In genomic region chr16:378821-379182, GRCh38 we compare ENCODE assay signal across 22 cellular contexts. TPM values are rescaled to one million over a fixed set of nuclear protein-coding genes. Genes with fewer than 3 reads are reported as not detected.
DNase-seq lines count a peak whose midpoint lies in the region; ATAC-seq, FAIRE-seq and TF ChIP-seq lines count a peak whose summit lies in the region.
"Had no signal": no experiment of that assay in that cellular context is flagged by ENCODE, and none has a peak within 500 bp of the region (broad histone marks: within the 10 kb centered on the region; RNA-seq: fewer than 3 reads in every experiment).

No MANE protein-coding gene starts in this region.

- TF ChIP-seq EP300 in Ishikawa (IDR thresholded peaks at IDR 0.05; ENCODE audit: borderline replicate concordance) (no peak), tibial nerve (IDR thresholded peaks at IDR 0.05) (no peak)

- no peak for TF ChIP-seq RAD21 in Ishikawa (IDR thresholded peaks at IDR 0.05; ENCODE audit: low read depth)

- no peaks in the 10 kb centered on the region for H3K27me3 ChIP-seq in pancreas
- H3K27me3 ChIP-seq in tibial nerve, result no peaks in the 10 kb centered on the region
- H3K27me3 ChIP-seq: esophagus squamous epithelium, gastrocnemius medialis, sigmoid colon, uterus had no signal

- peak overlapping the region; percentile 99 for H3K27ac ChIP-seq in C4-2B
- peak overlapping the region in 3 of 4 donors; percentile 29 to 93 (median 83) for H3K27ac ChIP-seq in pancreas
- H3K27ac ChIP-seq in tibial nerve, result no peak overlapping the region
- H3K27ac ChIP-seq: gastrocnemius medialis, sigmoid colon, uterus had no signal

- H3K9me3 ChIP-seq in pancreas (no peaks in the 10 kb centered on the region), tibial nerve (no peaks in the 10 kb centered on the region)
- H3K9me3 ChIP-seq: esophagus squamous epithelium, gastrocnemius medialis, sigmoid colon, uterus had no signal

- H3K4me1 Mint-ChIP-seq in activated CD8-positive, alpha-beta memory T cell treated with anti-CD3 and anti-CD28 coated beads, Interleukin-2, amount 10 ng/mL, durations not matched to agents 7 days and 5 days, result peaks cover 20% of the 10 kb centered on the region

- peaks cover 0 to 32% (median 3%) of the 10 kb centered on the region in 3 donors for H3K36me3 ChIP-seq in pancreas
- peaks cover 0 to 42% (median 8%) of the 10 kb centered on the region in 3 donors for H3K36me3 ChIP-seq in tibial nerve
- H3K36me3 ChIP-seq: uterus had no signal

- no peaks in the 10 kb centered on the region for H3K9me3 Mint-ChIP-seq in activated CD8-positive, alpha-beta memory T cell treated with anti-CD3 and anti-CD28 coated beads, Interleukin-2, amount 10 ng/mL, durations not matched to agents 7 days and 5 days (ENCODE audit: low read depth)
- H3K9me3 Mint-ChIP-seq: activated T-helper 1 cell treated with anti-CD3 and anti-CD28 coated beads, Interleukin-12 subunit alpha, Interleukin-12 subunit beta, Interleukin-2, Interleukin-4 antibody, amounts not matched to agents 30 ng/mL and 10 ng/mL and 1 ng/mL, durations not matched to agents 14 hours and 24 hours and 36 hours; CD14-positive monocyte had no signal

- no peak for TF ChIP-seq POLR2A in tibial nerve (IDR thresholded peaks at IDR 0.05)

- DNase-seq in epidermal melanocyte (ENCODE audit: insufficient read length, low spot score), result peak; percentile 13
- DNase-seq in pancreas, result peak in 2 of 6 donors; percentile 60 to 87
- DNase-seq in NCI-H2227 treated with DMSO at 0.1 percent for 48 hours (lab: John Stamatoyannopoulos, UW), result no peak
- DNase-seq in activated CD8-positive, alpha-beta memory T cell treated with anti-CD3 and anti-CD28 coated beads, Interleukin-2, amount 10 ng/mL, durations not matched to agents 7 days and 5 days, result no peak
- no peak for DNase-seq in tibial nerve (ENCODE audit: low spot score in 2 of 2)
- DNase-seq in effector CD8-positive, alpha-beta T cell (lab: John Stamatoyannopoulos, UW), result no peak
- DNase-seq: activated CD4-positive, alpha-beta T cell treated with anti-CD3 and anti-CD28 coated beads for 48 hours; effector CD4-positive, alpha-beta T cell; esophagus squamous epithelium; gastrocnemius medialis; KG1; MV-4-11; NCI-H1694 treated with DMSO at 0.1 percent for 48 hours; sigmoid colon; uterus had no signal

- no peak for FAIRE-seq in pancreas (lab: Jason Lieb, UNC)
- FAIRE-seq: H54, TTC549 had no signal

- intact Hi-C loops in pancreas (cut with DNase I), result no loop called here

- H3K4me1 ChIP-seq in pancreas (peaks cover 9 to 18% (median 17%) of the 10 kb centered on the region in 3 donors), tibial nerve (peaks cover 0 to 43% (median 13%) of the 10 kb centered on the region in 4 donors)
- H3K4me1 ChIP-seq: uterus had no signal

- peaks cover 1% of the 10 kb centered on the region for H3K36me3 Mint-ChIP-seq in activated CD8-positive, alpha-beta memory T cell treated with anti-CD3 and anti-CD28 coated beads, Interleukin-2, amount 10 ng/mL, durations not matched to agents 7 days and 5 days

- peaks cover 5% of the 10 kb centered on the region for H3K27me3 Mint-ChIP-seq in activated CD8-positive, alpha-beta memory T cell treated with anti-CD3 and anti-CD28 coated beads, Interleukin-2, amount 10 ng/mL, durations not matched to agents 7 days and 5 days

- H3K27ac Mint-ChIP-seq in activated CD8-positive, alpha-beta memory T cell treated with anti-CD3 and anti-CD28 coated beads, Interleukin-2, amount 10 ng/mL, durations not matched to agents 7 days and 5 days, result no peak overlapping the region
- H3K27ac Mint-ChIP-seq: activated T-helper 1 cell treated with anti-CD3 and anti-CD28 coated beads, Interleukin-12 subunit alpha, Interleukin-12 subunit beta, Interleukin-2, Interleukin-4 antibody, amounts not matched to agents 30 ng/mL and 10 ng/mL and 1 ng/mL, durations not matched to agents 14 hours and 24 hours and 36 hours; CD14-positive monocyte had no signal

- no peak overlapping the region for H3K4me3 Mint-ChIP-seq in activated CD8-positive, alpha-beta memory T cell treated with anti-CD3 and anti-CD28 coated beads, Interleukin-2, amount 10 ng/mL, durations not matched to agents 7 days and 5 days
- H3K4me3 Mint-ChIP-seq: activated T-helper 1 cell treated with anti-CD3 and anti-CD28 coated beads, Interleukin-12 subunit alpha, Interleukin-12 subunit beta, Interleukin-2, Interleukin-4 antibody, amounts not matched to agents 30 ng/mL and 10 ng/mL and 1 ng/mL, durations not matched to agents 14 hours and 24 hours and 36 hours; CD14-positive monocyte had no signal

- peak in 2 of 4 donors; percentile 0 to 1 for ATAC-seq in pancreas
- no peak for ATAC-seq in activated CD8-positive, alpha-beta memory T cell treated with anti-CD3 and anti-CD28 coated beads, Interleukin-2, amount 10 ng/mL, durations not matched to agents 7 days and 5 days
- ATAC-seq: gastrocnemius medialis, Right ventricle myocardium inferior had no signal

- no peak overlapping the region for H3K4me3 ChIP-seq in pancreas
- no peak overlapping the region for H3K4me3 ChIP-seq in tibial nerve
- H3K4me3 ChIP-seq: gastrocnemius medialis, sigmoid colon, uterus had no signal

- TF ChIP-seq CTCF in C4-2B (conservative IDR thresholded peaks at IDR 0.05), result no peak
- TF ChIP-seq CTCF in pancreas (IDR thresholded peaks at IDR 0.05), result no peak
- TF ChIP-seq CTCF in tibial nerve (IDR thresholded peaks at IDR 0.05), result no peak

- 16 to 21% methylated on average over 13 to 14 of the region's 14 CpGs for WGBS in pancreas, 2 donors
- WGBS in tibial nerve, 2 donors, result 52 to 80% methylated on average over 12 to 14 of the region's 14 CpGs

- CTCF ChIA-PET in activated CD8-positive, alpha-beta memory T cell treated with anti-CD3 and anti-CD28 coated beads, Interleukin-2, amount 10 ng/mL, durations not matched to agents 7 days and 5 days (lab: Charles Lee), result no interaction called here

TF ChIP-seq in Ishikawa, 13 proteins besides CTCF, POLR2A, EP300 and RAD21:
- no peak for TF ChIP-seq EGR1 (IDR thresholded peaks at IDR 0.05)
- peak; percentile 98 for TF ChIP-seq ZBTB7A (IDR thresholded peaks at IDR 0.05; ENCODE audit: low read depth)
- no peak for TF ChIP-seq CEBPB (IDR thresholded peaks at IDR 0.05)

RNA-seq across cellular contexts. Expression of gene PGAP6, which starts 3.0 kb away (rescaled TPM):
- total RNA-seq in pancreas (10 to 100 TPM; 53.1 to 75.5 (median 58.9) TPM), tibial nerve (10 to 100 TPM; 22.7 to 69.3 (median 36.7) TPM)
- polyA plus RNA-seq in pancreas, result 10 to 100 TPM; 62.1 to 88.5 TPM
- 10 to 100 TPM; 46.6 to 50.4 TPM for total RNA-seq in activated CD8-positive, alpha-beta memory T cell treated with anti-CD3 and anti-CD28 coated beads, Interleukin-2, amount 10 ng/mL, durations not matched to agents 7 days and 5 days

RNA-seq across cellular contexts. Expression of gene MRPL28, which starts 8.5 kb away (rescaled TPM):
- 10 to 100 TPM in 5 of 6 donors, 1 to 10 TPM in 1; 9.2 to 22.0 (median 18.6) TPM for total RNA-seq in pancreas
- polyA plus RNA-seq in pancreas, result 10 to 100 TPM; 58.1 to 65.4 TPM
- total RNA-seq in activated CD8-positive, alpha-beta memory T cell treated with anti-CD3 and anti-CD28 coated beads, Interleukin-2, amount 10 ng/mL, durations not matched to agents 7 days and 5 days, result 10 to 100 TPM; 89.0 to 90.7 TPM
- 10 to 100 TPM; 45.1 to 79.5 (median 65.3) TPM for total RNA-seq in tibial nerve

RNA-seq across cellular contexts. Expression of gene NME4, which starts 18.2 kb away (rescaled TPM):
- 10 to 100 TPM; 11.0 to 32.5 (median 20.8) TPM for total RNA-seq in pancreas
- 10 to 100 TPM; 48.4 to 68.6 TPM for polyA plus RNA-seq in pancreas
- total RNA-seq in activated CD8-positive, alpha-beta memory T cell treated with anti-CD3 and anti-CD28 coated beads, Interleukin-2, amount 10 ng/mL, durations not matched to agents 7 days and 5 days, result 1 to 10 TPM; 6.7 to 7.0 TPM
- total RNA-seq in tibial nerve, result 10 to 100 TPM; 26.7 to 99.6 (median 47.8) TPM

RNA-seq across cellular contexts. Expression of gene DECR2, which starts 22.9 kb away (rescaled TPM):
- total RNA-seq in pancreas (10 to 100 TPM in 5 of 6 donors, 1 to 10 TPM in 1; 9.2 to 21.4 (median 15.6) TPM), tibial nerve (10 to 100 TPM; 20.3 to 68.4 (median 33.6) TPM)
- 10 to 100 TPM; 48.8 to 68.0 TPM for polyA plus RNA-seq in pancreas
- total RNA-seq in activated CD8-positive, alpha-beta memory T cell treated with anti-CD3 and anti-CD28 coated beads, Interleukin-2, amount 10 ng/mL, durations not matched to agents 7 days and 5 days, result 1 to 10 TPM; 5.9 to 6.3 TPM

RNA-seq across cellular contexts. Expression of gene AXIN1, which starts 26.3 kb away (rescaled TPM):
- total RNA-seq in pancreas (10 to 100 TPM in 3 of 6 donors, 1 to 10 TPM in 3; 8.0 to 13.6 (median 9.6) TPM), tibial nerve (10 to 100 TPM; 23.4 to 37.1 (median 25.0) TPM)
- 10 to 100 TPM; 12.3 to 12.8 TPM for polyA plus RNA-seq in pancreas
- total RNA-seq in activated CD8-positive, alpha-beta memory T cell treated with anti-CD3 and anti-CD28 coated beads, Interleukin-2, amount 10 ng/mL, durations not matched to agents 7 days and 5 days, result 10 to 100 TPM; 22.3 to 25.7 TPM

Comparison
In these comparisons a context has a peak if more than half of its experiments do, and no peak if none do; other contexts are left out.
1. H3K27ac ChIP-seq: peak in C4-2B (single experiment) and pancreas (3 of 4); none in tibial nerve (0 of 4).